15 cellular contexts compared by ENCODE assay signal in genomic region chr1:19122668-19123067, GRCh38.
A peak's percentile ranks its signal among the peaks of the same experiment; 100 is the strongest.
DNase-seq lines count a peak whose midpoint lies in the region; ATAC-seq and TF ChIP-seq lines count a peak whose summit lies in the region.
"Had no signal": no experiment of that assay in that cellular context is flagged by ENCODE, and none has a peak within 500 bp of the region (broad histone marks: within the 10 kb centered on the region; RNA-seq: fewer than 3 reads in every experiment).

No MANE protein-coding gene starts in this region.

- POLR2A ChIA-PET in PC-3 (lab: Charles Lee; ENCODE audit: unreplicated experiment): no interaction called here

- TF ChIP-seq CTCF in DND-41 (IDR thresholded peaks at IDR 0.05; ENCODE audit: borderline replicate concordance, extremely low read depth, low read length, poor library complexity, severe bottlenecking) (no peak), PC-3 (conservative IDR thresholded peaks at IDR 0.05; ENCODE audit: low read depth, low read length) (no peak), fibroblast of pulmonary artery (IDR thresholded peaks at IDR 0.05; ENCODE audit: low read length, missing control alignments) (no peak), neutrophil (IDR thresholded peaks at IDR 0.05) (no peak)

- BruUV-seq in PC-3 (replicated peaks; lab: Mats Ljungman, UMichigan): no TSS peak

- H3K4me2 ChIP-seq in DND-41 (ENCODE audit: insufficient read depth, low read length) (no peak overlapping the region), PC-3 (ENCODE audit: low read length) (peak overlapping the region; percentile 13; the same call in 1 of the 2 replicates)
- H3K4me2 ChIP-seq: neural progenitor cell had no signal

- no peaks in the 10 kb centered on the region for H3K9me3 ChIP-seq in DND-41 (ENCODE audit: insufficient read depth, low read length, severe bottlenecking)
- H3K9me3 ChIP-seq in PC-3 (ENCODE audit: low read length): no peaks in the 10 kb centered on the region
- no peaks in the 10 kb centered on the region for H3K9me3 ChIP-seq in neutrophil

- CTCF ChIA-PET in PC-3 (lab: Charles Lee): no interaction called here

- H3F3A ChIP-seq in PC-3 (ENCODE audit: low read length, unreplicated experiment): no peaks in the 10 kb centered on the region

- H3K79me2 ChIP-seq in DND-41 (ENCODE audit: insufficient read depth, low read length) (no peaks in the 10 kb centered on the region), PC-3 (ENCODE audit: low read length) (no peaks in the 10 kb centered on the region)

- H3K36me3 ChIP-seq in DND-41 (ENCODE audit: insufficient read depth, low read length) (peaks cover 88% of the 10 kb centered on the region), PC-3 (ENCODE audit: low read depth, low read length) (peaks cover 85% of the 10 kb centered on the region), neutrophil (peaks cover 88% of the 10 kb centered on the region)

- H3K27me3 ChIP-seq in DND-41 (ENCODE audit: insufficient read depth, low read length, poor library complexity) (no peaks in the 10 kb centered on the region), PC-3 (ENCODE audit: low read length) (no peaks in the 10 kb centered on the region), neutrophil (no peaks in the 10 kb centered on the region)
- H3K27me3 ChIP-seq: neural progenitor cell had no signal

- H3K27ac ChIP-seq in DND-41 (ENCODE audit: low read length): peak overlapping the region; percentile 90
- H3K27ac ChIP-seq in PC-3 (ENCODE audit: low read length): no peak overlapping the region
- peak overlapping the region; percentile 78 for H3K27ac ChIP-seq in neutrophil
- H3K27ac ChIP-seq: neural progenitor cell had no signal

- H4K20me1 ChIP-seq in DND-41 (ENCODE audit: insufficient read depth, low read length): peaks cover 9% of the 10 kb centered on the region; the same call in 1 of the 2 replicates
- H4K20me1 ChIP-seq in PC-3 (ENCODE audit: low read length): no peaks in the 10 kb centered on the region

- no peak overlapping the region for H2AFZ ChIP-seq in DND-41 (ENCODE audit: low read depth, low read length)
- H2AFZ ChIP-seq in PC-3 (ENCODE audit: low read length): no peak overlapping the region
- H2AFZ ChIP-seq: neural progenitor cell had no signal

- intact Hi-C loops in PC-3 (cut with micrococcal nuclease): no loop called here

- H3K9ac ChIP-seq in DND-41 (ENCODE audit: low read depth, low read length) (no peak overlapping the region), PC-3 (ENCODE audit: low read length) (no peak overlapping the region)
- H3K9ac ChIP-seq: neural progenitor cell had no signal

- no peak for DNase-seq in DND-41
- peak; percentile 68 for DNase-seq in PC-3
- DNase-seq in fibroblast of pulmonary artery (ENCODE audit: low read depth): peak; percentile 6
- DNase-seq in NCI-H2029 (lab: John Stamatoyannopoulos, UW): no peak
- DNase-seq: activated CD4-positive, alpha-beta memory T cell treated with anti-CD3 and anti-CD28 coated beads, Interleukin-2, amount 10 ng/mL, durations not matched to agents 7 days and 5 days; C1 segment of cervical spinal cord; DMS79 treated with DMSO at 0.1 percent for 48 hours; NCI-H1436 had no signal

- peaks cover 52% of the 10 kb centered on the region for H3K4me1 ChIP-seq in DND-41 (ENCODE audit: insufficient read depth, low read length)
- H3K4me1 ChIP-seq in PC-3 (ENCODE audit: insufficient read depth, low read length): peaks cover 16% of the 10 kb centered on the region
- peaks cover 59 to 66% of the 10 kb centered on the region in 2 experiments for H3K4me1 ChIP-seq in neutrophil (ENCODE audit: control insufficient read depth in 1 of 2, insufficient read depth in 1 of 2, low read depth in 1 of 2, low read length in 1 of 2)

- H3K9me2 ChIP-seq in PC-3 (replicated peaks; ENCODE audit: low read length): no peaks in the 10 kb centered on the region

- ATAC-seq in DND-41 (ENCODE audit: insufficient read depth, low read depth) (no peak), PC-3 (peak; percentile 89), GM21423 (IDR thresholded peaks at IDR 0.05; ENCODE audit: unreplicated experiment) (no peak), GM21381 (IDR thresholded peaks at IDR 0.05; ENCODE audit: unreplicated experiment) (no peak), HG03460 (IDR thresholded peaks at IDR 0.05; ENCODE audit: unreplicated experiment) (no peak)
- ATAC-seq: HCT116, SK-N-SH treated with all-trans-retinoic acid at 6 μM for 48 hours had no signal

- H3K4me3 ChIP-seq in DND-41 (ENCODE audit: low read depth in 1 of 2, low read length in 2 of 2) (no peak overlapping the region), PC-3 (ENCODE audit: low read length) (no peak overlapping the region), fibroblast of pulmonary artery (replicated peaks; ENCODE audit: low read depth, low read length) (no peak overlapping the region), neutrophil (ENCODE audit: low read depth in 1 of 2, low read length in 1 of 2) (no peak overlapping the region)
- H3K4me3 ChIP-seq: neural progenitor cell had no signal

Comparison
In these comparisons a context has a peak if more than half of its experiments do, and no peak if none do; other contexts are left out.
1. DNase-seq: peak in PC-3 (single experiment) and fibroblast of pulmonary artery (single experiment); none in DND-41 (single experiment) and NCI-H2029 (single experiment).